In the genomic region with DNA sequence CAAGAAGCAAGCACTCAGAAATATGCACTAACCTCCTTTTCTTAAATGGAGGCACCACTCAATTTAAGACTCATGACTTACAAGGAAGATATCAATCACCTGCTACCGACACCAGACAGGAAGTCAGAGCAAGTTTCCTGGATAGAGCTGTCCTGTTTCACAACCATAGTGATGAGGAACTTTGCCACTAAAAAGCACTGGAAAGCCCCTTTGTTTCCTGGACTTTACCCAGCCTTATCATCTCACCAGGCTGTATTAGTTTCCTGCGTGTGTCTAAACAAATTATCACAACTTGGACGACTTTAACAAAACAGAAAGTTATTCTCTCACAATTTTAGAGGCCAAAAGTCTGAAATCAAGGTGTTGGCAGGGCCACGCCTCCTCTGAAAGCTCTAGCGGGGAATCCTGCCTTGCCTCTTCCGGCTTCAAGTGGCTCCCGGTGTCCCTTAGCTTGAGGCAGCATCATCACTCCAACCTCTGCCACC, we compare ENCODE assay signal across 13 cellular contexts.
A peak's percentile ranks its signal among the peaks of the same experiment; 100 is the strongest.
DNase-seq lines count a peak whose midpoint lies in the region; ATAC-seq and TF ChIP-seq lines count a peak whose summit lies in the region.
"Had no signal": no experiment of that assay in that cellular context is flagged by ENCODE, and none has a peak within 500 bp of the region (broad histone marks: within the 10 kb centered on the region; RNA-seq: fewer than 3 reads in every experiment).

No MANE protein-coding gene starts in this region.

- H3K4me3 ChIP-seq in ACC112 (ENCODE audit: low read depth, low read length): no peak overlapping the region
- H3K4me3 ChIP-seq in epithelial cell of esophagus (ENCODE audit: low read length): no peak overlapping the region
- no peak overlapping the region for H3K4me3 ChIP-seq in A673 (ENCODE audit: low read depth, low read length, poor library complexity, severe bottlenecking)
- no peak overlapping the region for H3K4me3 ChIP-seq in dorsolateral prefrontal cortex
- H3K4me3 ChIP-seq: psoas muscle had no signal

- no peaks in the 10 kb centered on the region for H3K9me3 ChIP-seq in A673 (ENCODE audit: low read depth, low read length, poor library complexity, severe bottlenecking)
- H3K9me3 ChIP-seq: psoas muscle had no signal

- CTCF ChIA-PET in A673 (lab: Charles Lee): no interaction called here

- H2AFZ ChIP-seq in ACC112 (ENCODE audit: low read length, unreplicated experiment): peak overlapping the region; percentile 53

- POLR2A ChIA-PET in A673 (lab: Charles Lee; ENCODE audit: low non-redundant PET): no interaction called here

- TF ChIP-seq CTCF in epithelial cell of esophagus (IDR thresholded peaks at IDR 0.05; ENCODE audit: insufficient read depth, low read depth, low read length, missing control alignments): no peak
- TF ChIP-seq CTCF in A673 (conservative IDR thresholded peaks at IDR 0.05; ENCODE audit: low read depth, low read length): no peak
- TF ChIP-seq CTCF in dorsolateral prefrontal cortex (IDR thresholded peaks at IDR 0.05 in 54 of 56, conservative IDR thresholded peaks at IDR 0.05 in 2 of 56; ENCODE audit: low read depth in 1 of 56, partially characterized antibody in 56 of 56): no peak

- H3K27ac ChIP-seq in ACC112 (ENCODE audit: low read depth, low read length) (no peak overlapping the region), A673 (ENCODE audit: low read depth, low read length, poor library complexity, severe bottlenecking) (no peak overlapping the region), dorsolateral prefrontal cortex (no peak overlapping the region)
- H3K27ac ChIP-seq: psoas muscle had no signal

- DNase-seq in NCI-H226: peak; percentile 35
- DNase-seq in epithelial cell of esophagus (ENCODE audit: low read depth): peak; percentile 21
- no peak for DNase-seq in SIG-M5 (lab: John Stamatoyannopoulos, UW)
- no peak for DNase-seq in A673 (ENCODE audit: low spot score)
- no peak for DNase-seq in dorsolateral prefrontal cortex
- no peak for DNase-seq in NCI-H82 (lab: John Stamatoyannopoulos, UW)
- DNase-seq: activated CD4-positive, CD25-positive, alpha-beta regulatory T cell; caudate nucleus; CD4-positive, alpha-beta T cell; NCI-H526 treated with DMSO at 0.1 percent for 48 hours; psoas muscle had no signal

- H3K27me3 ChIP-seq in ACC112 (ENCODE audit: insufficient read depth, low read length): no peaks in the 10 kb centered on the region
- no peaks in the 10 kb centered on the region for H3K27me3 ChIP-seq in A673 (replicated peaks; ENCODE audit: insufficient read depth, low read depth, low read length, poor library complexity)
- no peaks in the 10 kb centered on the region for H3K27me3 ChIP-seq in dorsolateral prefrontal cortex

- ATAC-seq in GM19395 (IDR thresholded peaks at IDR 0.05; ENCODE audit: unreplicated experiment): peak; percentile 55
- ATAC-seq: psoas muscle had no signal

- H3K36me3 ChIP-seq in ACC112 (ENCODE audit: insufficient read depth, low read length) (no peaks in the 10 kb centered on the region), A673 (ENCODE audit: insufficient read depth, low read length, poor library complexity, severe bottlenecking) (no peaks in the 10 kb centered on the region)

- H3K79me2 ChIP-seq in ACC112 (ENCODE audit: control insufficient read depth, insufficient read depth, low read length, unreplicated experiment): no peaks in the 10 kb centered on the region

- intact Hi-C loops in A673 (cut with micrococcal nuclease; ENCODE audit: unreplicated experiment) (no loop called here), dorsolateral prefrontal cortex (cut with DNase I) (no loop called here)

- no TSS peak for BruUV-seq in A673 (replicated peaks; lab: Mats Ljungman, UMichigan)

- H3K4me1 ChIP-seq in ACC112 (ENCODE audit: control insufficient read depth, insufficient read depth, low read length, unreplicated experiment) (no peaks in the 10 kb centered on the region), A673 (ENCODE audit: insufficient read depth, low read length, poor library complexity, severe bottlenecking) (no peaks in the 10 kb centered on the region)
- H3K4me1 ChIP-seq: psoas muscle had no signal

Comparison
In these comparisons a context has a peak if more than half of its experiments do, and no peak if none do; other contexts are left out.
1. DNase-seq: peak in NCI-H226 (single experiment) and epithelial cell of esophagus (single experiment); none in SIG-M5 (single experiment), A673 (single experiment), dorsolateral prefrontal cortex (0 of 10) and NCI-H82 (single experiment).